13 cellular contexts compared by ENCODE assay signal in the genomic region with DNA sequence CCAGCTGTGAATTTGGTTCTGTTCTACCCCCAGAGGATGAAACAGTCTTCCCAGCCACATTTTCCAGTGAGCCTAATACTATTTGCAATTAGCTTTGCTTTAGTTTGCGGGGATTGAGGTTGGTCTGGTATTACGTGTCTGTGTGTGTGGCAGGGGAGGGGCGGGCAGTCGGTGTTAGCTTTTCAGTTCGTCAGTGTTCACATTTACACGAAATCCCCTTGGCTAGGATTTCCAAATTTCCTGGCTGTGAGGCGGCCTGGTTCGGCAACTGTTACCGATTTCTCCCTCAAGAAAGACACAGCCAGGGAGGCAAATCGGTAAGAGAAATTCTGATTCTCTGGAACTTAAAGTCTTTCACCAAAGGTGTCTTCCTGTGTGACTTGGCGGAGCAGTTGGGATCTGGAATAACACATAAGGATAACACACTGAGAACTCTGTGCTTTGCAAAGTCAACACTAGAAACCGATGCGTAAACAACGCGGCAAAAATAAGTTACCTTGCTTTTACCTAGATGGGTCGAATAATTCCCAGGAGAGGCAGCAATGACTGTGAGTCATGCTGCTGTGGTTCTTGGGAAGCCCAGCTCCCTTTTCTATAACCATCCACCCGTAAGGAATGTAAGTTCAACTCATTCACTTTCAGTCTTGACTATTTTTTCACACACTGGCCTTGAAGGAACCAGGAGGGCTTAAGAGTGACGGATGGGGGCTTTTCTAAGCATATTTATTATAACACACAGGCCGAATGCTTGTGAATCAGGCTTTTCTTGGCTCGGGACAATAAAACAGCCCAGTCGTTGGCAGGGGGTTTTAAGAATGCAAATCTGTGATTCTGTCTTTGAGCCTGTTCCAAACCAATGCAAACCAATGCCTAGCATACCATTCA. TPM values are rescaled to one million over a fixed set of nuclear protein-coding genes. Genes with fewer than 3 reads are reported as not detected.
A peak's percentile ranks its signal among the peaks of the same experiment; 100 is the strongest.
DNase-seq lines count a peak whose midpoint lies in the region; ATAC-seq, FAIRE-seq and TF ChIP-seq lines count a peak whose summit lies in the region.
"Had no signal": no experiment of that assay in that cellular context is flagged by ENCODE, and none has a peak within 500 bp of the region (broad histone marks: within the 10 kb centered on the region; RNA-seq: fewer than 3 reads in every experiment).

No MANE protein-coding gene starts in this region.

- H3K9ac ChIP-seq in HUES64 (ENCODE audit: low read depth, low read length): peak overlapping the region; percentile 71

- intact Hi-C loops in spleen (cut with DNase I; ENCODE audit: low total_unique reads): no loop called here

- ATAC-seq in GM19463 (IDR thresholded peaks at IDR 0.05; ENCODE audit: unreplicated experiment): no peak
- ATAC-seq: HepG2 had no signal

- H3K27me3 ChIP-seq in HUES64 (ENCODE audit: insufficient read depth, low read length) (no peaks in the 10 kb centered on the region), bronchial epithelial cell (ENCODE audit: control insufficient read depth, insufficient read depth, low read length) (no peaks in the 10 kb centered on the region), spleen (replicated peaks in 1 of 7) (no peaks in the 10 kb centered on the region)
- H3K27me3 ChIP-seq: cardiac muscle cell had no signal

- FAIRE-seq in bronchial epithelial cell (lab: Jason Lieb, UNC) (no peak), GM12892 (lab: Jason Lieb, UNC) (no peak)
- FAIRE-seq: HepG2 had no signal

- H3K4me3 ChIP-seq in HUES64 (ENCODE audit: low read length): peak overlapping the region; percentile 53
- no peak overlapping the region for H3K4me3 ChIP-seq in bronchial epithelial cell (ENCODE audit: low read depth, low read length)
- no peak overlapping the region for H3K4me3 ChIP-seq in spleen
- H3K4me3 ChIP-seq: cardiac muscle cell, SK-N-MC had no signal

- TF ChIP-seq CTCF in bronchial epithelial cell (IDR thresholded peaks at IDR 0.05; ENCODE audit: insufficient read depth, low read length, severe bottlenecking) (no peak), spleen (IDR thresholded peaks at IDR 0.05 in 8 of 11, conservative IDR thresholded peaks at IDR 0.05 in 3 of 11) (no peak)

- TF ChIP-seq POLR2A in spleen (IDR thresholded peaks at IDR 0.05): no peak
- TF ChIP-seq POLR2A in GM12892 (IDR thresholded peaks at IDR 0.05; ENCODE audit: low read depth, low read length): no peak

- H3K9me3 ChIP-seq in HUES64 (ENCODE audit: insufficient read depth, low read depth, low read length): no peaks in the 10 kb centered on the region
- no peaks in the 10 kb centered on the region for H3K9me3 ChIP-seq in spleen

- H3K36me3 ChIP-seq in HUES64 (ENCODE audit: insufficient read depth, low read length) (peaks cover 43% of the 10 kb centered on the region), bronchial epithelial cell (ENCODE audit: control insufficient read depth, insufficient read depth, low read length) (no peaks in the 10 kb centered on the region), spleen (no peaks in the 10 kb centered on the region)
- H3K36me3 ChIP-seq: cardiac muscle cell had no signal

- WGBS in HUES64: 23% methylated on average over 19 of the region's 21 CpGs
- WGBS in spleen, 5 donors: 83 to 89% (median 84%) methylated on average over 21 of the region's 21 CpGs

- H3K27ac ChIP-seq in HUES64 (ENCODE audit: low read depth, low read length) (peak overlapping the region; percentile 99), spleen (no peak overlapping the region)
- H3K27ac ChIP-seq: cardiac muscle cell, SK-N-MC had no signal

- H3K4me1 ChIP-seq in HUES64 (ENCODE audit: insufficient read depth, low read length): peaks cover 57% of the 10 kb centered on the region
- H3K4me1 ChIP-seq in spleen: no peaks in the 10 kb centered on the region

- DNase-seq in bronchial epithelial cell (ENCODE audit: low read depth): peak; percentile 45
- DNase-seq in iPS-NIHi7 (ENCODE audit: extremely low spot score): peak; percentile 59
- DNase-seq in spleen: peak; percentile 20
- DNase-seq in NCI-H128 (lab: John Stamatoyannopoulos, UW; ENCODE audit: unreplicated experiment): no peak
- no peak for DNase-seq in GM12892 (ENCODE audit: insufficient read length)
- DNase-seq: GF-D8, hippocampal formation, NCI-H2227 treated with DMSO at 0.1 percent for 48 hours had no signal

RNA-seq across cellular contexts. Expression of gene GPRC5B, which starts 24.3 kb away (rescaled TPM):
- 67.1 TPM for polyA plus RNA-seq in HUES64 (2013, experiment 1 of 2)
- polyA plus RNA-seq in HUES64 (2013, experiment 2 of 2): 63.2 TPM
- total RNA-seq in bronchial epithelial cell (under 0.01 TPM in 2 replicates), spleen (1 to 10 TPM; 4.0 to 8.6 (median 7.2) TPM)
- 1 to 10 TPM; 5.1 to 6.5 (median 5.8) TPM for polyA plus RNA-seq in spleen
- polyA plus RNA-seq in GM12892 (2012; ENCODE audit: missing spikeins): 0.34 TPM

Comparison
In these comparisons a context has a peak if more than half of its experiments do, and no peak if none do; other contexts are left out.
1. DNase-seq: peak in bronchial epithelial cell (single experiment), iPS-NIHi7 (single experiment) and spleen (single experiment); none in NCI-H128 (single experiment) and GM12892 (single experiment).